Comparison of ENCODE assay signal across 8 cellular contexts in the genomic region with DNA sequence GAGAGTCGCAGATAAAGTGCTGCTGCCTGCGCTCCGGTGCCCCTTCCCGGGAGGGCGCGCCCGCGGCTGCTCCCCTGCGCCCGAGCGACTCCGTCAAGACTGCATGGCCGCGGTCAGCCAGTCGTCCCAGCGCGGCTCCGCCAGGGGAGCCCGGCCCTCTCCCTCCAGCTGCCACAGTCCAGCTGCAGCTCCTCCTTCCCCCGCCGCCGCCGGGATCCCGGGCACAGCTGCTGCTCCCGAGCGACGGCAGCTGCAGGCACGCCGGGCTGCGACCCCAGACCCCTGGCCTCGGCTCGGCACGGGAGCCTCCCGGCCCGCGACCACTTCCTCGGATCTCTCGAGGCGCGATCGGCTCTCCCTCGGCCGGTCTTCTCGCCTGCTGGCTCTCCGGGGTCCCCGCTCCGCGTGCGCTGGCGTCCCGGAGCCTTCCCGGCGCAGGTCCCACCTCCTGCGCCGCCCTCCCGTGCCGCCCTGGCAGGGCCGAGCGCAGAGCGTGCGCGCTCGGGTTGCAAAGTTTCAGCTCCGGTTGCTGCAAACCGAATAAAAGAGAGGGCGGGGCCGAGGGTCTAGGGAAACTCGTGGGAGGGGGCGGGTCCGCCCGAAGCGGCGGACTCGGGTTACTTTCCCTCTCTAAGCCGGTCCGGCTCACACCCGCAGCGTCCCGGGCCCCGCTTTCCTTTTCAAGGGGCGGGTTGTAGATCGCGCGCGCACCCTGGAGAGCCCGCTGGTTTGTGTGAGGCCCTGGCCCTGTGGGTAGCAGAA. TPM values are rescaled to one million over a fixed set of nuclear protein-coding genes. Genes with fewer than 3 reads are reported as not detected.
DNase-seq lines count a peak whose midpoint lies in the region; ATAC-seq and TF ChIP-seq lines count a peak whose summit lies in the region.

Gene CNKSR3, minus strand, starts transcription at position 542 of the 762 bp plus-strand sequence. CDS start 571 bp downstream, outside the sequence.

- intact Hi-C loops in cardiac septum (cut with DNase I), result loop anchor here (5.0 kb wide), 2 partner anchors 78 to 82 kb away; no protein-coding TSS in a partner anchor

- H3K4me3 ChIP-seq in adipocyte (ENCODE audit: low read length), result peak within 1 kb of the TSS; percentile 95

- no peaks in the 10 kb centered on the region for H3K27me3 ChIP-seq in adipocyte (replicated peaks; ENCODE audit: control insufficient read depth, insufficient read depth, low read length)

- DNase-seq in D341Med (ENCODE audit: low spot score), result peak; percentile 85
- DNase-seq in NCI-H748 treated with DMSO at 0.1 percent for 48 hours (lab: John Stamatoyannopoulos, UW), result peak; percentile 92
- peak; percentile 98 for DNase-seq in adipocyte (ENCODE audit: low read depth)
- peak; percentile 90 for DNase-seq in cardiac septum (ENCODE audit: low spot score)
- DNase-seq in omental fat pad (ENCODE audit: low spot score), result peak; percentile 56
- no peak for DNase-seq in cerebellar nuclear complex (lab: John Stamatoyannopoulos, UW)

- no peak for TF ChIP-seq CTCF in omental fat pad (IDR thresholded peaks at IDR 0.05)

- H3K9me3 ChIP-seq in adipocyte (ENCODE audit: control insufficient read depth, low read length), result no peaks in the 10 kb centered on the region

- H3K36me3 ChIP-seq in adipocyte (ENCODE audit: control insufficient read depth, insufficient read depth, low read length, severe bottlenecking), result no peaks in the 10 kb centered on the region

- H3K9ac ChIP-seq in adipocyte (ENCODE audit: low read length), result peak within 1 kb of the TSS; percentile 90

- peaks cover 12% of the 10 kb centered on the region for H3K4me1 ChIP-seq in adipocyte (ENCODE audit: control insufficient read depth, insufficient read depth, low read length)

- ATAC-seq in GM19455 (IDR thresholded peaks at IDR 0.05; ENCODE audit: unreplicated experiment), result peak; percentile 68
- ATAC-seq in HG03571 (IDR thresholded peaks at IDR 0.05; ENCODE audit: unreplicated experiment), result peak; percentile 66
- ATAC-seq in omental fat pad (ENCODE audit: low FRiP score), result peak; percentile 87

RNA-seq across cellular contexts. Expression of gene CNKSR3, which starts in this region (rescaled TPM):
- 34.4 TPM for total RNA-seq in cardiac septum
- 10 to 100 TPM in 1 of 4 donors, 1 to 10 TPM in 3; 3.9 to 13.8 (median 5.5) TPM for total RNA-seq in omental fat pad

Comparison
In these comparisons a context has a peak if more than half of its experiments do, and no peak if none do; other contexts are left out.
1. DNase-seq: peak in D341Med (single experiment), NCI-H748 treated with DMSO at 0.1 percent for 48 hours (single experiment), adipocyte (single experiment), cardiac septum (single experiment) and omental fat pad (single experiment); none in cerebellar nuclear complex (0 of 2).
2. Peak in every context shown above with its lines, with median percentiles within 50 percentile points of each other: ATAC-seq.